ENCODE assay signal across 8 cellular contexts in genomic region chr10:35448687-35449662, GRCh38.
DNase-seq lines count a peak whose midpoint lies in the region; ATAC-seq, FAIRE-seq and TF ChIP-seq lines count a peak whose summit lies in the region.

No MANE protein-coding gene starts in this region.

- intact Hi-C loops in adrenal gland (cut with DNase I) (no loop called here), kidney (cut with DNase I) (no loop called here)

- FAIRE-seq in kidney (lab: Jason Lieb, UNC) = no peak

- TF ChIP-seq POLR2A in adrenal gland (IDR thresholded peaks at IDR 0.05) (no peak), suprapubic skin (IDR thresholded peaks at IDR 0.05) (no peak)

- H3K9me3 ChIP-seq in adrenal gland (replicated peaks in 1 of 3) = no peaks in the 10 kb centered on the region
- H3K9me3 ChIP-seq in kidney (ENCODE audit: control insufficient read depth in 1 of 2, low read length in 2 of 2) = peaks cover under 1 to 3% of the 10 kb centered on the region in 2 donors
- H3K9me3 ChIP-seq in suprapubic skin = peaks cover 10% of the 10 kb centered on the region
- peaks cover 2% of the 10 kb centered on the region; the same call in 1 of the 2 replicates for H3K9me3 ChIP-seq in HAP-1

- H3K4me1 ChIP-seq in adrenal gland (replicated peaks in 1 of 2) (peaks cover 57 to 72% of the 10 kb centered on the region in 2 donors), kidney (ENCODE audit: control insufficient read depth in 1 of 2, insufficient read depth in 1 of 2, low read depth in 1 of 2, low read length in 2 of 2) (peaks cover 25 to 39% of the 10 kb centered on the region in 2 donors), suprapubic skin (peaks cover 72% of the 10 kb centered on the region), HAP-1 (peaks cover 24% of the 10 kb centered on the region)

- H3K36me3 ChIP-seq in adrenal gland (replicated peaks in 1 of 2) = no peaks in the 10 kb centered on the region
- H3K36me3 ChIP-seq in kidney (ENCODE audit: control insufficient read depth in 1 of 2, insufficient read depth in 2 of 2, low read length in 2 of 2) = no peaks in the 10 kb centered on the region
- H3K36me3 ChIP-seq in suprapubic skin = no peaks in the 10 kb centered on the region
- H3K36me3 ChIP-seq in HAP-1 (replicated peaks) = no peaks in the 10 kb centered on the region

- TF ChIP-seq CTCF in adrenal gland (IDR thresholded peaks at IDR 0.05) (no peak), kidney (IDR thresholded peaks at IDR 0.05; ENCODE audit: borderline replicate concordance, extremely low read depth, insufficient read depth) (no peak), suprapubic skin (IDR thresholded peaks at IDR 0.05) (no peak)

- ATAC-seq in GM21529 (IDR thresholded peaks at IDR 0.05; ENCODE audit: unreplicated experiment) = no peak

- peak; percentile 27 for DNase-seq in NCI-H2029 treated with DMSO at 0.1 percent for 48 hours (lab: John Stamatoyannopoulos, UW)
- DNase-seq in NCI-H2029 (lab: John Stamatoyannopoulos, UW) = no peak
- DNase-seq in adrenal gland = peak; percentile 68 to 82 (median 80)
- no peak for DNase-seq in kidney
- no peak for DNase-seq in suprapubic skin (ENCODE audit: low spot score in 2 of 2)
- no peak for DNase-seq in HuH-7.5 (ENCODE audit: low spot score)
- DNase-seq in HAP-1 (ENCODE audit: low spot score in 2 of 2) = no peak

- no peak overlapping the region for H3K9ac ChIP-seq in kidney (ENCODE audit: low read length in 2 of 2)

- H3K27ac ChIP-seq in adrenal gland (peak overlapping the region in 3 of 5 donors; percentile 68 to 89 (median 77)), kidney (ENCODE audit: low read depth in 2 of 2, low read length in 2 of 2) (peak overlapping the region; percentile 47 to 71), suprapubic skin (peak overlapping the region; percentile 69)

- H3K27me3 ChIP-seq in adrenal gland = no peaks in the 10 kb centered on the region
- H3K27me3 ChIP-seq in suprapubic skin = no peaks in the 10 kb centered on the region
- no peaks in the 10 kb centered on the region for H3K27me3 ChIP-seq in HAP-1 (ENCODE audit: low read depth)

- in situ Hi-C loops in HAP-1 (cut with MboI; ENCODE audit: low sequenced_read_pairs) = no loop called here

- WGBS in adrenal gland, 4 donors = 49 to 55% (median 53%) methylated on average over 11 of the region's 11 CpGs
- WGBS in suprapubic skin = 75% methylated on average over 11 of the region's 11 CpGs

- TF ChIP-seq EP300 in suprapubic skin (IDR thresholded peaks at IDR 0.05) = no peak

- H3K4me3 ChIP-seq in adrenal gland (no peak overlapping the region), kidney (ENCODE audit: low read length in 2 of 2) (no peak overlapping the region), suprapubic skin (no peak overlapping the region), HAP-1 (no peak overlapping the region)

Comparison
In these comparisons a context has a peak if more than half of its experiments do, and no peak if none do; other contexts are left out.
1. DNase-seq: peak in NCI-H2029 treated with DMSO at 0.1 percent for 48 hours (single experiment) and adrenal gland (7 of 7); none in NCI-H2029 (single experiment), kidney (single experiment), suprapubic skin (0 of 2), HuH-7.5 (single experiment) and HAP-1 (0 of 2).
2. Peak in every context shown above with its lines, with median percentiles within 50 percentile points of each other: H3K27ac ChIP-seq.